Comparison of ENCODE assay signal across 19 cellular contexts in genomic region chr2:225996477-225996858, GRCh38.
DNase-seq lines count a peak whose midpoint lies in the region; ATAC-seq and TF ChIP-seq lines count a peak whose summit lies in the region.
"Had no signal": no experiment of that assay in that cellular context is flagged by ENCODE, and none has a peak within 500 bp of the region (broad histone marks: within the 10 kb centered on the region; RNA-seq: fewer than 3 reads in every experiment).

No MANE protein-coding gene starts in this region.

- no peaks in the 10 kb centered on the region for H3K9me3 ChIP-seq in upper lobe of right lung
- H3K9me3 ChIP-seq: BLaER1 had no signal

- H3K27ac ChIP-seq in upper lobe of right lung = no peak overlapping the region
- H3K27ac ChIP-seq: BLaER1 had no signal

- no peaks in the 10 kb centered on the region for H3K4me1 ChIP-seq in upper lobe of right lung
- H3K4me1 ChIP-seq: BLaER1 had no signal

- no peaks in the 10 kb centered on the region for H3K27me3 Mint-ChIP-seq in HFFc6 (ENCODE audit: insufficient read depth)
- H3K27me3 Mint-ChIP-seq: CD4-positive, alpha-beta T cell; IgD-negative memory B cell had no signal

- H3K4me3 Mint-ChIP-seq in HFFc6 = no peak overlapping the region
- H3K4me3 Mint-ChIP-seq: CD4-positive, alpha-beta T cell; H9; IgD-negative memory B cell had no signal

- DNase-seq in AG10803 (ENCODE audit: low read depth) (peak; percentile 29), HFFc6 (no peak), fibroblast of gingiva (ENCODE audit: low read depth) (peak; percentile 61), iris pigment epithelial cell (ENCODE audit: low read depth) (peak; percentile 10), upper lobe of right lung (no peak), NCI-H1105 (lab: John Stamatoyannopoulos, UW) (no peak)
- DNase-seq in stimulated activated CD8-positive, alpha-beta memory T cell treated with anti-CD3 and anti-CD28 coated beads, Interleukin-4, amount 100 ng/mL, for 48 hours = no peak
- DNase-seq: CD4-positive, alpha-beta T cell; DMS 273 treated with DMSO at 0.1 percent for 48 hours; H9; NCI-H1694 treated with DMSO at 0.1 percent for 48 hours; NCI-H2081 treated with DMSO at 0.1 percent for 48 hours; NCI-H2171 treated with DMSO at 0.1 percent for 48 hours; NCI-H446; NCI-H526; PC-3; Right ventricle myocardium superior had no signal

- H3K4me3 ChIP-seq in AG10803 (ENCODE audit: low read length) (no peak overlapping the region), upper lobe of right lung (no peak overlapping the region)
- H3K4me3 ChIP-seq: BLaER1 had no signal

- H3K4me1 Mint-ChIP-seq in HFFc6 (ENCODE audit: low read depth) = peaks cover 56% of the 10 kb centered on the region
- H3K4me1 Mint-ChIP-seq: H9, IgD-negative memory B cell had no signal

- H3K9me3 Mint-ChIP-seq in HFFc6 = no peaks in the 10 kb centered on the region
- H3K9me3 Mint-ChIP-seq: CD4-positive, alpha-beta T cell; H9; IgD-negative memory B cell had no signal

- intact Hi-C loops in upper lobe of right lung (cut with DNase I) = no loop called here

- TF ChIP-seq CTCF in AG10803 (conservative IDR thresholded peaks at IDR 0.05; ENCODE audit: low read length) (no peak), HFFc6 (IDR thresholded peaks at IDR 0.05) (no peak), upper lobe of right lung (IDR thresholded peaks at IDR 0.05) (no peak)

- no peak for ATAC-seq in upper lobe of right lung
- ATAC-seq: PC-3 had no signal

- H3K36me3 Mint-ChIP-seq in HFFc6 (ENCODE audit: low read depth) = peaks cover 4% of the 10 kb centered on the region; the same call in 1 of the 2 replicates
- H3K36me3 Mint-ChIP-seq: IgD-negative memory B cell had no signal

- no peaks in the 10 kb centered on the region for H3K27me3 ChIP-seq in upper lobe of right lung
- H3K27me3 ChIP-seq: BLaER1 had no signal

- H3K36me3 ChIP-seq in upper lobe of right lung = no peaks in the 10 kb centered on the region
- H3K36me3 ChIP-seq: BLaER1 had no signal

- peak overlapping the region; percentile 15; the same call in 1 of the 2 replicates for H3K27ac Mint-ChIP-seq in HFFc6
- H3K27ac Mint-ChIP-seq: CD4-positive, alpha-beta T cell; H9; IgD-negative memory B cell had no signal

Comparison
In these comparisons a context has a peak if more than half of its experiments do, and no peak if none do; other contexts are left out.
1. DNase-seq: peak in AG10803 (single experiment), fibroblast of gingiva (single experiment) and iris pigment epithelial cell (single experiment); none in HFFc6 (single experiment), stimulated activated CD8-positive, alpha-beta memory T cell treated with anti-CD3 and anti-CD28 coated beads, Interleukin-4, amount 100 ng/mL, for 48 hours (single experiment), upper lobe of right lung (single experiment) and NCI-H1105 (single experiment).